ENCODE assay signal across 22 cellular contexts in genomic region chr2:73104933-73105332, GRCh38.
"Had no signal": no experiment of that assay in that cellular context is flagged by ENCODE, and none has a peak within 500 bp of the region (broad histone marks: within the 10 kb centered on the region; RNA-seq: fewer than 3 reads in every experiment).

No MANE protein-coding gene starts in this region.

- H3K9me3 Mint-ChIP-seq: activated T-cell treated with anti-CD3 and anti-CD28 coated beads, Interleukin-2, amount 50 U/mL, for 4 hours; activated T-helper 2 cell treated with anti-CD3 and anti-CD28 coated beads, Interferon-gamma antibody, Interleukin-2, Interleukin-4, amounts not matched to agents 10 μg/mL and 5 μg/mL and 100 μg/mL, durations not matched to agents 14 hours and 24 hours and 36 hours; natural killer cell; stimulated activated naive CD8-positive, alpha-beta T cell treated with anti-CD3 and anti-CD28 coated beads, Interleukin-15, amount 100 ng/mL, for 72 hours; T-cell had no signal

- H3K9me3 ChIP-seq: adrenal gland, ascending aorta, lower lobe of right lung, psoas muscle, suprapubic skin, tibial nerve, vagina had no signal

- H3K36me3 ChIP-seq: adrenal gland, ascending aorta, brain microvascular endothelial cell, lower lobe of right lung, suprapubic skin, tibial nerve, vagina had no signal

- FAIRE-seq: colon, kidney had no signal

- H3K4me3 ChIP-seq: adrenal gland, ascending aorta, lower lobe of right lung, psoas muscle, suprapubic skin, tibial nerve, vagina had no signal

- H3K4me3 Mint-ChIP-seq: activated naive CD8-positive, alpha-beta T cell; activated T-cell treated with anti-CD3 and anti-CD28 coated beads, Interleukin-2, amount 50 U/mL, for 4 hours; natural killer cell; stimulated activated naive CD8-positive, alpha-beta T cell treated with anti-CD3 and anti-CD28 coated beads, Interleukin-15, amount 100 ng/mL, for 72 hours; T-cell had no signal

- H3K27me3 ChIP-seq: adrenal gland, ascending aorta, brain microvascular endothelial cell, suprapubic skin, tibial nerve, vagina had no signal

- H3K27ac Mint-ChIP-seq: activated naive CD8-positive, alpha-beta T cell; activated T-helper 2 cell treated with anti-CD3 and anti-CD28 coated beads, Interferon-gamma antibody, Interleukin-2, Interleukin-4, amounts not matched to agents 10 μg/mL and 5 μg/mL and 100 μg/mL, durations not matched to agents 14 hours and 24 hours and 36 hours; natural killer cell; stimulated activated naive CD8-positive, alpha-beta T cell treated with anti-CD3 and anti-CD28 coated beads, Interleukin-15, amount 100 ng/mL, for 72 hours had no signal

- DNase-seq: activated CD4-positive, alpha-beta T cell treated with anti-CD3 and anti-CD28 coated beads, Interleukin-2, amount 50 U/mL, for 48 hours; activated CD8-positive, alpha-beta memory T cell treated with anti-CD3 and anti-CD28 coated beads, Interleukin-2, amount 50 U/mL, for 48 hours; activated naive CD4-positive, alpha-beta T cell; activated T-cell treated with anti-CD3 and anti-CD28 coated beads, Interleukin-2, amount 50 U/mL, for 4 hours; adrenal gland; brain microvascular endothelial cell; central memory CD4-positive, alpha-beta T cell; lower lobe of right lung; natural killer cell; psoas muscle; right cardiac atrium; stimulated activated CD4-positive, alpha-beta T cell treated with anti-CD3 and anti-CD28 coated beads, Interleukin-1b, Interleukin-23, amount 100 ng/mL, for 48 hours; stimulated activated naive CD8-positive, alpha-beta T cell treated with anti-CD3 and anti-CD28 coated beads, Interleukin-15, amount 100 ng/mL, for 72 hours; T-cell had no signal

- H3K27me3 Mint-ChIP-seq: activated naive CD8-positive, alpha-beta T cell; stimulated activated naive CD8-positive, alpha-beta T cell treated with anti-CD3 and anti-CD28 coated beads, Interleukin-15, amount 100 ng/mL, for 72 hours; T-cell had no signal

- H3K27ac ChIP-seq: adrenal gland, ascending aorta, brain microvascular endothelial cell, lower lobe of right lung, psoas muscle, suprapubic skin, tibial nerve, vagina had no signal

- H3K36me3 Mint-ChIP-seq: activated naive CD8-positive, alpha-beta T cell; natural killer cell had no signal
